Comparison of ENCODE assay signal across 1 cellular context in the genomic region with DNA sequence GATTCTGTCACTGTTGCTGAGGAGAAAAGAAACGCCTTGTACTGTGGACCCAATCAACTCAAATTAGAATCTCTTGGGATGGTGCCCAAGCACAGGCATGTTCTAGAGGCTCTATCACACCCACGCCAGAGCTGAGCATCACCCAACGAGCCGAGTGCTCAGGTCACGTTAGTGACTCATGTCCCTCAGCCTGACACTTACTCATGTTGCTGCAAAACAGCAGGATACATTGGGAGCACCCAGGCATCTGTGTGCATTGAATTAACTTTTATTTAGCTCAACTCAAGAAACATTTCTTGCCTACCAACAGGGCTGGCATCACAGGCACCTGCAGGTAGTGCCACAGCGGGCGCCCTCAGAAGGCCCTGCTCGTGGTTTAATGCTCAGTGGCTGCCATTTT.
A peak's percentile ranks its signal among the peaks of the same experiment; 100 is the strongest.
TF ChIP-seq lines count a peak whose summit lies in the region.

No MANE protein-coding gene starts in this region.

TF ChIP-seq in K562, 482 proteins besides CTCF, POLR2A, EP300 and RAD21 (continued from another document):
- TF ChIP-seq ATF4 (CRISPR knock-in tag; IDR thresholded peaks at IDR 0.05) (no peak), EP400 (IDR thresholded peaks at IDR 0.05) (no peak), COPS2 (conservative IDR thresholded peaks at IDR 0.05) (no peak), JUND (IDR thresholded peaks at IDR 0.05; ENCODE audit: borderline replicate concordance, low read depth, low read length) (peak; percentile 19; the same call in 1 of the 2 replicates), JUND (tag; IDR thresholded peaks at IDR 0.05; ENCODE audit: borderline replicate concordance, low read depth, low read length) (no peak), EGR1 (conservative IDR thresholded peaks at IDR 0.05) (peak; percentile 67), ZNF407 (IDR thresholded peaks at IDR 0.05; ENCODE audit: low read depth) (no peak), ARID4B (CRISPR knock-in tag; IDR thresholded peaks at IDR 0.05) (no peak), NELFE (IDR thresholded peaks at IDR 0.05; ENCODE audit: insufficient read depth, insufficient read length) (no peak), SMC3 (conservative IDR thresholded peaks at IDR 0.05; ENCODE audit: insufficient read depth, low read depth, low read length) (no peak), NFATC3 (IDR thresholded peaks at IDR 0.05) (no peak), E2F1 (CRISPR knock-in tag; IDR thresholded peaks at IDR 0.05) (no peak), BHLHE40 (IDR thresholded peaks at IDR 0.05; ENCODE audit: low read length) (peak; percentile 74), ARID2 (IDR thresholded peaks at IDR 0.05) (no peak), ZNF444 (CRISPR knock-in tag; IDR thresholded peaks at IDR 0.05) (no peak), RBM17 (IDR thresholded peaks at IDR 0.05; ENCODE audit: borderline replicate concordance, low read depth, low read length) (no peak), ZSCAN32 (CRISPR knock-in tag; IDR thresholded peaks at IDR 0.05) (no peak), ZNF124 (CRISPR knock-in tag; IDR thresholded peaks at IDR 0.05) (no peak), SMARCA4 (IDR thresholded peaks at IDR 0.05) (no peak), ATF3 (IDR thresholded peaks at IDR 0.05) (peak; percentile 21; the same call in 1 of the 2 replicates), ATF3 (CRISPR knock-in tag; conservative IDR thresholded peaks at IDR 0.05) (no peak)
- TF ChIP-seq, protein P1, sequence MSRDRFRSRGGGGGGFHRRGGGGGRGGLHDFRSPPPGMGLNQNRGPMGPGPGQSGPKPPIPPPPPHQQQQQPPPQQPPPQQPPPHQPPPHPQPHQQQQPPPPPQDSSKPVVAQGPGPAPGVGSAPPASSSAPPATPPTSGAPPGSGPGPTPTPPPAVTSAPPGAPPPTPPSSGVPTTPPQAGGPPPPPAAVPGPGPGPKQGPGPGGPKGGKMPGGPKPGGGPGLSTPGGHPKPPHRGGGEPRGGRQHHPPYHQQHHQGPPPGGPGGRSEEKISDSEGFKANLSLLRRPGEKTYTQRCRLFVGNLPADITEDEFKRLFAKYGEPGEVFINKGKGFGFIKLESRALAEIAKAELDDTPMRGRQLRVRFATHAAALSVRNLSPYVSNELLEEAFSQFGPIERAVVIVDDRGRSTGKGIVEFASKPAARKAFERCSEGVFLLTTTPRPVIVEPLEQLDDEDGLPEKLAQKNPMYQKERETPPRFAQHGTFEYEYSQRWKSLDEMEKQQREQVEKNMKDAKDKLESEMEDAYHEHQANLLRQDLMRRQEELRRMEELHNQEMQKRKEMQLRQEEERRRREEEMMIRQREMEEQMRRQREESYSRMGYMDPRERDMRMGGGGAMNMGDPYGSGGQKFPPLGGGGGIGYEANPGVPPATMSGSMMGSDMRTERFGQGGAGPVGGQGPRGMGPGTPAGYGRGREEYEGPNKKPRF (IDR thresholded peaks at IDR 0.05; ENCODE audit: low read depth, low read length): no peak
- TF ChIP-seq, protein P2, sequence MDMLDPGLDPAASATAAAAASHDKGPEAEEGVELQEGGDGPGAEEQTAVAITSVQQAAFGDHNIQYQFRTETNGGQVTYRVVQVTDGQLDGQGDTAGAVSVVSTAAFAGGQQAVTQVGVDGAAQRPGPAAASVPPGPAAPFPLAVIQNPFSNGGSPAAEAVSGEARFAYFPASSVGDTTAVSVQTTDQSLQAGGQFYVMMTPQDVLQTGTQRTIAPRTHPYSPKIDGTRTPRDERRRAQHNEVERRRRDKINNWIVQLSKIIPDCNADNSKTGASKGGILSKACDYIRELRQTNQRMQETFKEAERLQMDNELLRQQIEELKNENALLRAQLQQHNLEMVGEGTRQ (CRISPR knock-in tag; IDR thresholded peaks at IDR 0.05): no peak
